ENCODE assay signal across 13 cellular contexts in the genomic region with DNA sequence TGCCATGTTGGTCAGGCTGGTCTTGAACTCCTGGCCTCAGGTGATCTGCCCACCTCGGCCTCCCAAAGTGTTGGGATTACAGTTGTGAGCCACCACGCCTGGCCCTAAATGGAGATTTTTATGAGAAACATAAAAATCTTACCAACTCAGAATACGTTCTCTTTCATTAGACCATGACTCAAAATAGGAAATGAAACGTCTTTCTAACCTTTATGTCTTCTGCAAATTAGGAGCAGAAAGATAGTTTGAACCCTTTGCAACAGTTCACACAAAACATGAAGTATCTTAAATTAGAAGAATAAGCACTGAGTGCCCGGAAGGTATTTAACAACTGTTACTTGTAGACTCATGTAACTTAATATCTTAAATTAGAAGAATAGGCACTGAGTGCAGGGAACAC.
"Had no signal": no experiment of that assay in that cellular context is flagged by ENCODE, and none has a peak within 500 bp of the region (broad histone marks: within the 10 kb centered on the region; RNA-seq: fewer than 3 reads in every experiment).

No MANE protein-coding gene starts in this region.

- H3K9me3 ChIP-seq: adrenal gland, gastrocnemius medialis, heart right ventricle, left ventricle myocardium inferior, testis had no signal

- H3K4me3 ChIP-seq: adrenal gland, coronary artery, gastrocnemius medialis, heart right ventricle, left ventricle myocardium inferior, testis had no signal

- DNase-seq: activated CD4-positive, alpha-beta T cell treated with anti-CD3 and anti-CD28 coated beads, Interleukin-2, amount 50 U/mL, for 1 hour; activated naive CD4-positive, alpha-beta T cell treated with anti-CD3 and anti-CD28 coated beads, Interleukin-2, amount 50 U/mL, for 16 hours; adrenal gland; central memory CD4-positive, alpha-beta T cell; effector CD8-positive, alpha-beta T cell; gastrocnemius medialis; heart right ventricle; left ventricle myocardium inferior; stimulated activated naive CD8-positive, alpha-beta T cell treated with anti-CD3 and anti-CD28 coated beads, Interleukin-15, amount 100 ng/mL, for 72 hours; testis had no signal

- FAIRE-seq: keratinocyte had no signal

- H3K4me1 ChIP-seq: adrenal gland, gastrocnemius medialis, heart right ventricle, left ventricle myocardium inferior, testis had no signal

- H3K27ac ChIP-seq: adrenal gland, coronary artery, gastrocnemius medialis, heart right ventricle, left ventricle myocardium inferior, testis had no signal

- H3K27me3 ChIP-seq: adrenal gland, gastrocnemius medialis, heart right ventricle, testis had no signal

- ATAC-seq: gastrocnemius medialis; heart right ventricle; sciatic nerve; stimulated activated naive CD8-positive, alpha-beta T cell treated with anti-CD3 and anti-CD28 coated beads, Interleukin-15, amount 100 ng/mL, for 72 hours had no signal
